In genomic region chr18:79905389-79905911, GRCh38 we compare ENCODE assay signal across 17 cellular contexts. TPM values are rescaled to one million over a fixed set of nuclear protein-coding genes. Genes with fewer than 3 reads are reported as not detected.
A peak's percentile ranks its signal among the peaks of the same experiment; 100 is the strongest.
DNase-seq lines count a peak whose midpoint lies in the region; ATAC-seq, FAIRE-seq and TF ChIP-seq lines count a peak whose summit lies in the region.
"Had no signal": no experiment of that assay in that cellular context is flagged by ENCODE, and none has a peak within 500 bp of the region (broad histone marks: within the 10 kb centered on the region; RNA-seq: fewer than 3 reads in every experiment).

No MANE protein-coding gene starts in this region.

- CTCF ChIA-PET in activated CD4-positive, alpha-beta memory T cell treated with anti-CD3 and anti-CD28 coated beads for 36 hours (lab: Charles Lee): no interaction called here

- peak; percentile 85 for FAIRE-seq in D721Med (lab: Jason Lieb, UNC)
- FAIRE-seq: GM12891 had no signal

- no peak overlapping the region for H3K4me3 ChIP-seq in fibroblast of pulmonary artery (replicated peaks; ENCODE audit: low read depth, low read length)
- H3K4me3 ChIP-seq: BLaER1 treated with 17β-estradiol and CSF1 and Interleukin-3, amounts not matched to agents 10 nM and 100 nM; esophagus muscularis mucosa had no signal

- intact Hi-C loops in activated CD4-positive, alpha-beta memory T cell treated with anti-CD3 and anti-CD28 coated beads for 36 hours (cut with micrococcal nuclease): no loop called here
- intact Hi-C loops in natural killer cell (cut with micrococcal nuclease): no loop called here

- peak overlapping the region; percentile 38 for H3K27ac Mint-ChIP-seq in activated CD4-positive, alpha-beta memory T cell treated with anti-CD3 and anti-CD28 coated beads for 36 hours
- H3K27ac Mint-ChIP-seq in natural killer cell: no peak overlapping the region
- H3K27ac Mint-ChIP-seq: activated CD8-positive, alpha-beta T cell treated with anti-CD3 and anti-CD28 coated beads, Interleukin-2, amount 10 ng/mL, durations not matched to agents 7 days and 5 days; activated naive CD8-positive, alpha-beta T cell treated with anti-CD3 and anti-CD28 coated beads, Interleukin-2, amount 10 ng/mL, durations not matched to agents 7 days and 5 days had no signal

- no peak for DNase-seq in D721Med (ENCODE audit: insufficient read length, low spot score)
- peak; percentile 11 for DNase-seq in activated CD4-positive, alpha-beta memory T cell treated with anti-CD3 and anti-CD28 coated beads for 36 hours
- peak; percentile 60 for DNase-seq in fibroblast of pulmonary artery (ENCODE audit: low read depth)
- DNase-seq in omental fat pad (ENCODE audit: low spot score): no peak
- DNase-seq in NCI-H2029 treated with DMSO at 0.1 percent for 48 hours (lab: John Stamatoyannopoulos, UW): no peak
- DNase-seq in natural killer cell: no peak
- DNase-seq in LoVo (ENCODE audit: low spot score): no peak
- DNase-seq in activated gamma-delta T cell (lab: John Stamatoyannopoulos, UW): no peak
- DNase-seq: activated CD8-positive, alpha-beta T cell treated with anti-CD3 and anti-CD28 coated beads, Interleukin-2, amount 10 ng/mL, durations not matched to agents 7 days and 5 days; activated naive CD8-positive, alpha-beta T cell treated with anti-CD3 and anti-CD28 coated beads, Interleukin-2, amount 10 ng/mL, durations not matched to agents 7 days and 5 days; EL; NCI-H2081; NCI-H82; RPMI8226 had no signal

- POLR2A ChIA-PET in activated CD4-positive, alpha-beta memory T cell treated with anti-CD3 and anti-CD28 coated beads for 36 hours (lab: Charles Lee): no interaction called here

- ATAC-seq in omental fat pad (ENCODE audit: low FRiP score) (peak; percentile 47), natural killer cell (no peak)
- ATAC-seq: activated CD8-positive, alpha-beta T cell treated with anti-CD3 and anti-CD28 coated beads, Interleukin-2, amount 10 ng/mL, durations not matched to agents 7 days and 5 days had no signal

- H3K36me3 Mint-ChIP-seq in activated CD4-positive, alpha-beta memory T cell treated with anti-CD3 and anti-CD28 coated beads for 36 hours: peaks cover 25% of the 10 kb centered on the region
- peaks cover 8% of the 10 kb centered on the region for H3K36me3 Mint-ChIP-seq in natural killer cell

- peaks cover 10% of the 10 kb centered on the region for H3K4me1 Mint-ChIP-seq in activated CD4-positive, alpha-beta memory T cell treated with anti-CD3 and anti-CD28 coated beads for 36 hours (ENCODE audit: low read depth)
- H3K4me1 Mint-ChIP-seq in natural killer cell: peaks cover 0 to 14% of the 10 kb centered on the region in 2 donors

- no peak overlapping the region for H3K4me3 Mint-ChIP-seq in activated CD4-positive, alpha-beta memory T cell treated with anti-CD3 and anti-CD28 coated beads for 36 hours
- H3K4me3 Mint-ChIP-seq in natural killer cell: no peak overlapping the region
- H3K4me3 Mint-ChIP-seq: activated CD8-positive, alpha-beta T cell treated with anti-CD3 and anti-CD28 coated beads, Interleukin-2, amount 10 ng/mL, durations not matched to agents 7 days and 5 days; activated naive CD8-positive, alpha-beta T cell treated with anti-CD3 and anti-CD28 coated beads, Interleukin-2, amount 10 ng/mL, durations not matched to agents 7 days and 5 days had no signal

- no peaks in the 10 kb centered on the region for H3K9me3 Mint-ChIP-seq in activated CD4-positive, alpha-beta memory T cell treated with anti-CD3 and anti-CD28 coated beads for 36 hours
- no peaks in the 10 kb centered on the region for H3K9me3 Mint-ChIP-seq in natural killer cell

- TF ChIP-seq CTCF in D721Med (IDR thresholded peaks at IDR 0.05; ENCODE audit: insufficient read depth, missing control alignments) (no peak), fibroblast of pulmonary artery (IDR thresholded peaks at IDR 0.05; ENCODE audit: low read length, missing control alignments) (no peak), omental fat pad (IDR thresholded peaks at IDR 0.05) (no peak), natural killer cell (IDR thresholded peaks at IDR 0.05) (no peak)

- no peaks in the 10 kb centered on the region for H3K27me3 Mint-ChIP-seq in activated CD4-positive, alpha-beta memory T cell treated with anti-CD3 and anti-CD28 coated beads for 36 hours
- H3K27me3 Mint-ChIP-seq in natural killer cell (ENCODE audit: low read depth in 2 of 2): no peaks in the 10 kb centered on the region
- H3K27me3 Mint-ChIP-seq: activated naive CD8-positive, alpha-beta T cell treated with anti-CD3 and anti-CD28 coated beads, Interleukin-2, amount 10 ng/mL, durations not matched to agents 7 days and 5 days had no signal

RNA-seq across cellular contexts. Expression of gene SLC66A2, which starts 46.0 kb away (rescaled TPM):
- total RNA-seq in activated CD4-positive, alpha-beta memory T cell treated with anti-CD3 and anti-CD28 coated beads for 36 hours: 10 to 100 TPM; 27.2 to 29.5 TPM
- total RNA-seq in omental fat pad (100 to 1,000 TPM in 2 of 4 donors, 10 to 100 TPM in 2; 69.4 to 176 (median 103) TPM), natural killer cell (10 to 100 TPM; 51.2 to 62.4 (median 54.1) TPM)

RNA-seq across cellular contexts. Expression of gene HSBP1L1, which starts 59.0 kb away (rescaled TPM):
- total RNA-seq in activated CD4-positive, alpha-beta memory T cell treated with anti-CD3 and anti-CD28 coated beads for 36 hours: 1 to 10 TPM; 8.5 to 8.8 TPM
- total RNA-seq in omental fat pad (10 to 100 TPM; 13.2 to 20.1 (median 17.3) TPM), natural killer cell (10 to 100 TPM; 11.7 to 16.1 (median 13.8) TPM)

Comparison
In these comparisons a context has a peak if more than half of its experiments do, and no peak if none do; other contexts are left out.
1. DNase-seq: peak in activated CD4-positive, alpha-beta memory T cell treated with anti-CD3 and anti-CD28 coated beads for 36 hours (single experiment) and fibroblast of pulmonary artery (single experiment); none in D721Med (single experiment), omental fat pad (single experiment), NCI-H2029 treated with DMSO at 0.1 percent for 48 hours (single experiment), natural killer cell (single experiment), LoVo (single experiment) and activated gamma-delta T cell (single experiment).